Comparison of ENCODE assay signal across 1 cellular context in the genomic region with DNA sequence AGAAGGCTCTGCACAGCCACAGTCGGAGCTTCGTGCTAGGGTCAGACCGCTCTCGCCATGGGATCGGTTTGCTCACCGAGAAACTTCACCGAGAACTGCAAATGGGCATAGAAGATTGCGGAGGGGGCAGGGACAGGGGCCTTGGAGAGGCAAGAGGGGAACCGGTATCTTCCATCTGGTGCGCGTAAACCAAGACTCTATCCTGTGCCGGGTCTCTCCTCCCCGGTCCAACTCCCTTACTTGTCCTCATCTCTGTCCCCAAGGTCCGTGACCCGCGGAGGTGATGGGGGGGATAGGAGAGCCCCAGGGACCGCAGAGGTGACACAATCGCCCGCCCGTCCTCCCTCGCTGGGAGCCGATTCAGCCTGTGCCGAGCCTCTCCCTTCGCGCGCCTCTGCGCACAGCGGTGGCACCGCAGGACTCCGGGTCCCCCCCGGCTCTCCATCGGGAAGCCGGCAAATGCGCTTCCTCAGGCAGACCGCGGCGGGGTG.
TF ChIP-seq lines count a peak whose summit lies in the region.

No MANE protein-coding gene starts in this region.

TF ChIP-seq in IMR-90, 13 proteins besides CTCF, POLR2A, EP300 and RAD21 (continued from another document):
- TF ChIP-seq, protein P1, sequence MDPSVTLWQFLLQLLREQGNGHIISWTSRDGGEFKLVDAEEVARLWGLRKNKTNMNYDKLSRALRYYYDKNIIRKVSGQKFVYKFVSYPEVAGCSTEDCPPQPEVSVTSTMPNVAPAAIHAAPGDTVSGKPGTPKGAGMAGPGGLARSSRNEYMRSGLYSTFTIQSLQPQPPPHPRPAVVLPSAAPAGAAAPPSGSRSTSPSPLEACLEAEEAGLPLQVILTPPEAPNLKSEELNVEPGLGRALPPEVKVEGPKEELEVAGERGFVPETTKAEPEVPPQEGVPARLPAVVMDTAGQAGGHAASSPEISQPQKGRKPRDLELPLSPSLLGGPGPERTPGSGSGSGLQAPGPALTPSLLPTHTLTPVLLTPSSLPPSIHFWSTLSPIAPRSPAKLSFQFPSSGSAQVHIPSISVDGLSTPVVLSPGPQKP (IDR thresholded peaks at IDR 0.05; ENCODE audit: borderline replicate concordance, low read depth, low read length): no peak
- TF ChIP-seq BHLHE40 (IDR thresholded peaks at IDR 0.05; ENCODE audit: low read depth, low read length) (no peak), CHD1 (IDR thresholded peaks at IDR 0.05; ENCODE audit: low read depth, low read length) (no peak), MAFK (IDR thresholded peaks at IDR 0.05; ENCODE audit: low read depth, low read length) (no peak), NFE2L2 (IDR thresholded peaks at IDR 0.05; ENCODE audit: low read depth, low read length) (no peak), CEBPB (IDR thresholded peaks at IDR 0.05; ENCODE audit: low read depth, low read length) (no peak), SMC3 (IDR thresholded peaks at IDR 0.05; ENCODE audit: low read depth, low read length) (no peak), MXI1 (IDR thresholded peaks at IDR 0.05; ENCODE audit: borderline replicate concordance, low read depth, low read length) (no peak), RFX5 (IDR thresholded peaks at IDR 0.05; ENCODE audit: low read depth, low read length) (no peak), FOS (IDR thresholded peaks at IDR 0.05; ENCODE audit: low read depth, low read length) (no peak)
- TF ChIP-seq, protein P2, sequence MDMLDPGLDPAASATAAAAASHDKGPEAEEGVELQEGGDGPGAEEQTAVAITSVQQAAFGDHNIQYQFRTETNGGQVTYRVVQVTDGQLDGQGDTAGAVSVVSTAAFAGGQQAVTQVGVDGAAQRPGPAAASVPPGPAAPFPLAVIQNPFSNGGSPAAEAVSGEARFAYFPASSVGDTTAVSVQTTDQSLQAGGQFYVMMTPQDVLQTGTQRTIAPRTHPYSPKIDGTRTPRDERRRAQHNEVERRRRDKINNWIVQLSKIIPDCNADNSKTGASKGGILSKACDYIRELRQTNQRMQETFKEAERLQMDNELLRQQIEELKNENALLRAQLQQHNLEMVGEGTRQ (IDR thresholded peaks at IDR 0.05; ENCODE audit: low read depth, low read length): no peak
